In genomic region chr16:15854906-15855703, GRCh38 we compare ENCODE assay signal across 1 cellular context.
TF ChIP-seq lines count a peak whose summit lies in the region.

No MANE protein-coding gene starts in this region.

TF ChIP-seq in GM12878, 131 proteins besides CTCF, POLR2A, EP300 and RAD21:
- TF ChIP-seq YY1 (IDR thresholded peaks at IDR 0.05; ENCODE audit: low read depth, low read length) (no peak), ZNF384 (IDR thresholded peaks at IDR 0.05; ENCODE audit: borderline replicate concordance, low read depth, low read length) (no peak), GATAD2B (conservative IDR thresholded peaks at IDR 0.05; ENCODE audit: low read depth) (no peak), USF2 (IDR thresholded peaks at IDR 0.05; ENCODE audit: borderline replicate concordance, low read depth, low read length) (no peak), ATF7 (IDR thresholded peaks at IDR 0.05; ENCODE audit: low read depth) (no peak), HDAC6 (IDR thresholded peaks at IDR 0.05; ENCODE audit: unreplicated experiment) (no peak), FOXK2 (IDR thresholded peaks at IDR 0.05) (no peak), CHD1 (IDR thresholded peaks at IDR 0.05; ENCODE audit: low read depth, low read length) (no peak), ZBTB11 (CRISPR knock-in tag; IDR thresholded peaks at IDR 0.05) (no peak), BCL11A (IDR thresholded peaks at IDR 0.05; ENCODE audit: low read depth, low read length) (no peak), MEF2A (IDR thresholded peaks at IDR 0.05; ENCODE audit: insufficient read depth, low read depth, low read length) (no peak), SPI1 (IDR thresholded peaks at IDR 0.05; ENCODE audit: borderline replicate concordance, insufficient read depth, low read depth, low read length) (no peak)
